16 cellular contexts compared by ENCODE assay signal in genomic region chr4:40548256-40548655, GRCh38.
DNase-seq lines count a peak whose midpoint lies in the region; ATAC-seq, FAIRE-seq and TF ChIP-seq lines count a peak whose summit lies in the region.
"Had no signal": no experiment of that assay in that cellular context is flagged by ENCODE, and none has a peak within 500 bp of the region (broad histone marks: within the 10 kb centered on the region; RNA-seq: fewer than 3 reads in every experiment).

No MANE protein-coding gene starts in this region.

- peak overlapping the region in 1 of 2 donors; percentile 79 for H3K9ac ChIP-seq in colonic mucosa (ENCODE audit: low read depth in 2 of 2, low read length in 2 of 2)
- no peak overlapping the region for H3K9ac ChIP-seq in neural progenitor cell

- H3K36me3 Mint-ChIP-seq in neural progenitor cell = no peaks in the 10 kb centered on the region

- CTCF ChIA-PET in A549 (lab: Yijun Ruan, JAX) = interaction anchor here (0.6 to 2.7 kb wide), 2 partner anchors 57 to 171 kb away, joined by 4 to 8 read pairs; no protein-coding TSS in a partner anchor

- WGBS in A549 (ENCODE audit: missing lambda C conversion rate) = 89% methylated on average over 11 of the region's 11 CpGs

- H3K27me3 Mint-ChIP-seq in neural progenitor cell (ENCODE audit: insufficient read depth, low read depth) = peaks cover 5% of the 10 kb centered on the region
- H3K27me3 Mint-ChIP-seq: activated CD4-positive, alpha-beta memory T cell treated with anti-CD3 and anti-CD28 coated beads, Interleukin-2, amount 10 ng/mL, durations not matched to agents 7 days and 5 days had no signal

- DNase-seq in A549 (ENCODE audit: low read depth in 1 of 2, low spot score in 1 of 2) = no peak
- peak; percentile 5 for DNase-seq in MG63
- DNase-seq in colonic mucosa = no peak
- DNase-seq in neural progenitor cell (ENCODE audit: low spot score) = no peak
- no peak for DNase-seq in ureter (ENCODE audit: low spot score)
- DNase-seq in NCI-H748 (lab: John Stamatoyannopoulos, UW; ENCODE audit: unreplicated experiment) = no peak
- no peak for DNase-seq in activated CD4-positive, alpha-beta T cell treated with anti-CD3 and anti-CD28 coated beads, Interleukin-2, amount 50 U/mL, for 4 hours
- DNase-seq: activated CD4-positive, alpha-beta memory T cell treated with anti-CD3 and anti-CD28 coated beads, Interleukin-2, amount 10 ng/mL, durations not matched to agents 7 days and 5 days; activated effector memory CD4-positive, alpha-beta T cell treated with Interleukin-2 at 50 U/mL for 16 hours; NCI-H1105; NCI-H510A; T-helper 17 cell had no signal

- H3K4me1 Mint-ChIP-seq in neural progenitor cell = peaks cover 8% of the 10 kb centered on the region

- H3K36me3 ChIP-seq in MG63 = no peaks in the 10 kb centered on the region
- no peaks in the 10 kb centered on the region for H3K36me3 ChIP-seq in colonic mucosa
- no peaks in the 10 kb centered on the region for H3K36me3 ChIP-seq in neural progenitor cell

- TF ChIP-seq CTCF in A549 (IDR thresholded peaks at IDR 0.05) (no peak), colonic mucosa (IDR thresholded peaks at IDR 0.05) (no peak), neural progenitor cell (IDR thresholded peaks at IDR 0.05) (no peak)

- no peak overlapping the region for H2AFZ ChIP-seq in neural progenitor cell (replicated peaks)

- peak overlapping the region; percentile 46 for H3K27ac Mint-ChIP-seq in neural progenitor cell
- H3K27ac Mint-ChIP-seq: activated CD4-positive, alpha-beta memory T cell treated with anti-CD3 and anti-CD28 coated beads, Interleukin-2, amount 10 ng/mL, durations not matched to agents 7 days and 5 days; T-helper 17 cell had no signal

- FAIRE-seq in A549 (lab: Jason Lieb, UNC) = no peak
- FAIRE-seq: endometrium had no signal

- H3K9me3 ChIP-seq in A549 (no peaks in the 10 kb centered on the region), MG63 (no peaks in the 10 kb centered on the region), colonic mucosa (no peaks in the 10 kb centered on the region), neural progenitor cell (ENCODE audit: low read depth) (no peaks in the 10 kb centered on the region)

- POLR2A ChIA-PET in A549 (lab: Yijun Ruan, JAX) = no interaction called here

- no peak overlapping the region for H3K4me2 ChIP-seq in A549
- H3K4me2 ChIP-seq in neural progenitor cell = no peak overlapping the region

- no peaks in the 10 kb centered on the region for H3F3A ChIP-seq in neural progenitor cell (ENCODE audit: low read depth)

- H3K4me1 ChIP-seq in A549 (peaks cover 49% of the 10 kb centered on the region), colonic mucosa (peaks cover 14% of the 10 kb centered on the region), neural progenitor cell (no peaks in the 10 kb centered on the region)

- no peak overlapping the region for H3K4me3 ChIP-seq in A549
- H3K4me3 ChIP-seq in MG63 = no peak overlapping the region
- H3K4me3 ChIP-seq in colonic mucosa = no peak overlapping the region
- H3K4me3 ChIP-seq in neural progenitor cell = no peak overlapping the region
- H3K4me3 ChIP-seq: skin epidermis had no signal

- H3K9me3 Mint-ChIP-seq in neural progenitor cell = no peaks in the 10 kb centered on the region
- H3K9me3 Mint-ChIP-seq: activated CD4-positive, alpha-beta memory T cell treated with anti-CD3 and anti-CD28 coated beads, Interleukin-2, amount 10 ng/mL, durations not matched to agents 7 days and 5 days had no signal

- no peak for TF ChIP-seq POLR2A in A549 (IDR thresholded peaks at IDR 0.05; ENCODE audit: low read length)

- TF ChIP-seq EP300 in A549 (IDR thresholded peaks at IDR 0.05) = no peak

- H3K79me2 ChIP-seq in neural progenitor cell (ENCODE audit: low read depth) = no peaks in the 10 kb centered on the region

- ATAC-seq in A549 (no peak), GM19452 (IDR thresholded peaks at IDR 0.05; ENCODE audit: unreplicated experiment) (no peak)
- ATAC-seq: Panc1, T-helper 17 cell had no signal

- intact Hi-C loops in colonic mucosa (cut with DNase I) = no loop called here

- peak overlapping the region; percentile 30 to 55; a peak in 4 of 6 replicates for H3K27ac ChIP-seq in A549
- peak overlapping the region; percentile 84 for H3K27ac ChIP-seq in colonic mucosa
- H3K27ac ChIP-seq in neural progenitor cell = no peak overlapping the region

- H4K20me1 ChIP-seq in neural progenitor cell (ENCODE audit: low read depth) = no peaks in the 10 kb centered on the region

- TF ChIP-seq RAD21 in A549 (conservative IDR thresholded peaks at IDR 0.05 in 1 of 2, IDR thresholded peaks at IDR 0.05 in 1 of 2) = no peak

- no peaks in the 10 kb centered on the region for H3K27me3 ChIP-seq in MG63
- H3K27me3 ChIP-seq in colonic mucosa = no peaks in the 10 kb centered on the region
- H3K27me3 ChIP-seq in neural progenitor cell = no peaks in the 10 kb centered on the region

- no peak overlapping the region for H3K4me3 Mint-ChIP-seq in neural progenitor cell
- H3K4me3 Mint-ChIP-seq: activated CD4-positive, alpha-beta memory T cell treated with anti-CD3 and anti-CD28 coated beads, Interleukin-2, amount 10 ng/mL, durations not matched to agents 7 days and 5 days; T-helper 17 cell had no signal

TF ChIP-seq in A549, 52 proteins besides CTCF, POLR2A, EP300 and RAD21:
- TF ChIP-seq TP53 (CRISPR knock-in tag; IDR thresholded peaks at IDR 0.05) (no peak), ZSCAN20 (CRISPR knock-in tag; IDR thresholded peaks at IDR 0.05) (no peak)
